1 cellular context compared by ENCODE assay signal in genomic region chr9:128125575-128126354, GRCh38.
TF ChIP-seq lines count a peak whose summit lies in the region.

No MANE protein-coding gene starts in this region.

TF ChIP-seq in endothelial cell of umbilical vein, 7 proteins besides CTCF, POLR2A, EP300 and RAD21:
- TF ChIP-seq MYC (IDR thresholded peaks at IDR 0.05; ENCODE audit: low read depth, low read length) = no peak
- no peak for TF ChIP-seq FOS (IDR thresholded peaks at IDR 0.05; ENCODE audit: borderline replicate concordance, insufficient read depth, low read length)
TF ChIP-seq in endothelial cell of umbilical vein: peak in this region for 0.
